8 cellular contexts compared by ENCODE assay signal in genomic region chr16:19601083-19601976, GRCh38. TPM values are rescaled to one million over a fixed set of nuclear protein-coding genes. Genes with fewer than 3 reads are reported as not detected.
DNase-seq lines count a peak whose midpoint lies in the region; ATAC-seq and TF ChIP-seq lines count a peak whose summit lies in the region.

No MANE protein-coding gene starts in this region.

- H3K9me3 ChIP-seq in heart left ventricle, result peaks cover 0 to 4% (median 0%) of the 10 kb centered on the region in 12 donors

- peak overlapping the region; percentile 76 for H3K27ac Mint-ChIP-seq in progenitor cell of endocrine pancreas

- no peaks in the 10 kb centered on the region for H3K9me3 Mint-ChIP-seq in progenitor cell of endocrine pancreas (ENCODE audit: low read depth)

- H3K27me3 Mint-ChIP-seq in progenitor cell of endocrine pancreas, result no peaks in the 10 kb centered on the region

- intact Hi-C loops in heart left ventricle (cut with DNase I), result loop anchor here in 7 of 10 donors (1.0 to 10.0 kb wide), 4 partner anchors 46 to 285 kb away; no protein-coding TSS in a partner anchor
- intact Hi-C loops in Right ventricle myocardium inferior (cut with DNase I), result loop anchor here (1.0 to 5.0 kb wide), 3 partner anchors 44 to 285 kb away; partner anchors contain the start of genes IQCK, KNOP1 and VPS35L

- peaks cover 18% of the 10 kb centered on the region for H3K36me3 Mint-ChIP-seq in progenitor cell of endocrine pancreas (ENCODE audit: insufficient read depth)

- 60 to 64% (median 63%) methylated on average over 13 of the region's 13 CpGs for WGBS in heart left ventricle, 4 donors

- DNase-seq in heart left ventricle (no peak), Right ventricle myocardium inferior (ENCODE audit: missing footprints) (no peak), NAMALWA (ENCODE audit: low spot score) (peak; percentile 62), fibroblast of pulmonary artery (ENCODE audit: low read depth) (peak; percentile 70), progenitor cell of endocrine pancreas (ENCODE audit: low spot score, unreplicated experiment) (no peak)
- peak; percentile 9 to 45 for DNase-seq in activated CD4-positive, alpha-beta T cell treated with anti-CD3 and anti-CD28 coated beads for 4 hours

- H3K27me3 ChIP-seq in heart left ventricle, result no peaks in the 10 kb centered on the region

- H3K4me3 ChIP-seq in heart left ventricle (no peak overlapping the region), fibroblast of pulmonary artery (replicated peaks; ENCODE audit: low read depth, low read length) (no peak overlapping the region)

- TF ChIP-seq POLR2A in heart left ventricle (IDR thresholded peaks at IDR 0.05), result no peak

- H3K27ac ChIP-seq in heart left ventricle, result no peak overlapping the region

- ATAC-seq in heart left ventricle, result no peak
- no peak for ATAC-seq in Right ventricle myocardium inferior
- no peak for ATAC-seq in GM21529 (IDR thresholded peaks at IDR 0.05; ENCODE audit: unreplicated experiment)
- no peak for ATAC-seq in GM18907 (IDR thresholded peaks at IDR 0.05; ENCODE audit: unreplicated experiment)

- H3K36me3 ChIP-seq in heart left ventricle, result peaks cover 0 to 62% (median 30%) of the 10 kb centered on the region in 9 donors

- TF ChIP-seq CTCF in heart left ventricle (IDR thresholded peaks at IDR 0.05) (peak; percentile 53 to 81 (median 69)), fibroblast of pulmonary artery (IDR thresholded peaks at IDR 0.05; ENCODE audit: low read length, missing control alignments) (peak; percentile 58), progenitor cell of endocrine pancreas (IDR thresholded peaks at IDR 0.05; ENCODE audit: unreplicated experiment) (peak; percentile 80)

- H3K4me1 ChIP-seq in heart left ventricle, result peaks cover 0 to 14% (median 5%) of the 10 kb centered on the region in 12 donors

- no peaks in the 10 kb centered on the region for H3K4me1 Mint-ChIP-seq in progenitor cell of endocrine pancreas (ENCODE audit: low read depth)

- H3K4me3 Mint-ChIP-seq in progenitor cell of endocrine pancreas (ENCODE audit: low read depth), result no peak overlapping the region

RNA-seq across cellular contexts. Expression of gene VPS35L, which starts 45.8 kb away (rescaled TPM):
- total RNA-seq in heart left ventricle (10 to 100 TPM; 20.6 to 47.3 (median 27.0) TPM), Right ventricle myocardium inferior (24.6 TPM), progenitor cell of endocrine pancreas (82.7 and 88.4 TPM in 2 replicates)
- 10 to 100 TPM; 13.7 to 17.8 TPM for polyA plus RNA-seq in heart left ventricle

Comparison
In these comparisons a context has a peak if more than half of its experiments do, and no peak if none do; other contexts are left out.
1. DNase-seq: peak in NAMALWA (single experiment), activated CD4-positive, alpha-beta T cell treated with anti-CD3 and anti-CD28 coated beads for 4 hours (2 of 2) and fibroblast of pulmonary artery (single experiment); none in heart left ventricle (0 of 5), Right ventricle myocardium inferior (single experiment) and progenitor cell of endocrine pancreas (single experiment).
2. Peak in every context shown above with its lines, with median percentiles within 50 percentile points of each other: CTCF ChIP-seq.